ENCODE assay signal across 8 cellular contexts in genomic region chr10:103668351-103669242, GRCh38.
DNase-seq lines count a peak whose midpoint lies in the region; ATAC-seq and TF ChIP-seq lines count a peak whose summit lies in the region.

No MANE protein-coding gene starts in this region.

- CTCF ChIA-PET in HEK293 (lab: Yijun Ruan, JAX): interaction anchor here (0.7 to 5.2 kb wide), 3 partner anchors 17 to 937 kb away, joined by 3 to 28 read pairs (median 6); no protein-coding TSS in a partner anchor

- intact Hi-C loops in mucosa of descending colon (cut with DNase I, micrococcal nuclease): loop anchor here in 1 of 2 donors (10.0 kb wide), 1 partner anchor 54 kb away; no protein-coding TSS in a partner anchor

- DNase-seq in ACHN (peak; percentile 24), choroid plexus epithelial cell (ENCODE audit: low read depth) (peak; percentile 54), mucosa of descending colon (peak; percentile 57 to 74 (median 64)), 8988T (no peak), AML-193 (lab: John Stamatoyannopoulos, UW) (no peak), WERI-Rb-1 (no peak)
- DNase-seq in activated CD4-positive, CD25-positive, alpha-beta regulatory T cell (lab: John Stamatoyannopoulos, UW): no peak

- H3K4me3 ChIP-seq in HEK293 (ENCODE audit: low read depth, low read length) (no peak overlapping the region), choroid plexus epithelial cell (ENCODE audit: low read depth, low read length) (peak overlapping the region; percentile 35), mucosa of descending colon (no peak overlapping the region), WERI-Rb-1 (ENCODE audit: low read depth, low read length) (no peak overlapping the region)

- POLR2A ChIA-PET in HEK293 (lab: Yijun Ruan, JAX): no interaction called here

- peak; percentile 61 for ATAC-seq in mucosa of descending colon

- H3K9me3 ChIP-seq in HEK293 (ENCODE audit: control insufficient read depth, insufficient read depth, low read depth, low read length) (no peaks in the 10 kb centered on the region), mucosa of descending colon (no peaks in the 10 kb centered on the region), WERI-Rb-1 (ENCODE audit: severe bottlenecking) (no peaks in the 10 kb centered on the region)

- no peak for TF ChIP-seq CTCF in HEK293 (tag by site-specific recombination; IDR thresholded peaks at IDR 0.05)
- no peak for TF ChIP-seq CTCF in choroid plexus epithelial cell (conservative IDR thresholded peaks at IDR 0.05; ENCODE audit: low read depth, low read length)
- TF ChIP-seq CTCF in mucosa of descending colon (IDR thresholded peaks at IDR 0.05): no peak
- TF ChIP-seq CTCF in WERI-Rb-1 (IDR thresholded peaks at IDR 0.05; ENCODE audit: low read depth, low read length): no peak

- H3K36me3 ChIP-seq in HEK293 (ENCODE audit: control insufficient read depth in 2 of 2, insufficient read depth in 1 of 2, low read length in 2 of 2) (no peaks in the 10 kb centered on the region), mucosa of descending colon (ENCODE audit: low read depth) (no peaks in the 10 kb centered on the region), WERI-Rb-1 (no peaks in the 10 kb centered on the region)

- H3K27ac ChIP-seq in HEK293 (ENCODE audit: extremely low read depth, low read depth, low read length): no peak overlapping the region
- no peak overlapping the region for H3K27ac ChIP-seq in WERI-Rb-1

- no peaks in the 10 kb centered on the region for H3K4me1 ChIP-seq in HEK293 (ENCODE audit: control insufficient read depth, insufficient read depth, low read length)
- peaks cover 10% of the 10 kb centered on the region for H3K4me1 ChIP-seq in mucosa of descending colon (ENCODE audit: low read depth)

- H3K27me3 ChIP-seq in WERI-Rb-1 (ENCODE audit: insufficient read depth, low read depth, severe bottlenecking): no peaks in the 10 kb centered on the region

- in situ Hi-C loops in ACHN (cut with HindIII; ENCODE audit: low pct_ligation_motif_present, low pct_unique_long_range_greater_than_20kb, low sequenced_read_pairs): no loop called here

TF ChIP-seq in HEK293, 187 proteins besides CTCF, POLR2A, EP300 and RAD21:
- 0 out of 2 replicates have a peak, but pooled peaks have one; percentile 11 for TF ChIP-seq KLF1 (tag by site-specific recombination; IDR thresholded peaks at IDR 0.05)
- TF ChIP-seq EGR2 (tag by site-specific recombination; IDR thresholded peaks at IDR 0.05; ENCODE audit: low read depth): peak; percentile 87
- peak; percentile 72 for TF ChIP-seq ZFHX2 (tag by site-specific recombination; conservative IDR thresholded peaks at IDR 0.05)
- TF ChIP-seq GLIS1 (tag by site-specific recombination; IDR thresholded peaks at IDR 0.05): peak; percentile 55
- peak; percentile 79 for TF ChIP-seq ZIC2 (tag by site-specific recombination; IDR thresholded peaks at IDR 0.05)
- no peak for TF ChIP-seq ZNF747 (tag by site-specific recombination; IDR thresholded peaks at IDR 0.05)
- no peak for TF ChIP-seq KLF16 (tag by site-specific recombination; IDR thresholded peaks at IDR 0.05)
- peak; percentile 21; the same call in 1 of the 2 replicates for TF ChIP-seq GLIS2 (tag by site-specific recombination; IDR thresholded peaks at IDR 0.05)

Comparison
In these comparisons a context has a peak if more than half of its experiments do, and no peak if none do; other contexts are left out.
1. DNase-seq: peak in ACHN (single experiment), choroid plexus epithelial cell (single experiment) and mucosa of descending colon (3 of 3); none in 8988T (single experiment), AML-193 (0 of 2), WERI-Rb-1 (single experiment) and activated CD4-positive, CD25-positive, alpha-beta regulatory T cell (0 of 4).